In genomic region chr11:74020537-74020936, GRCh38 we compare ENCODE assay signal across 12 cellular contexts. TPM values are rescaled to one million over a fixed set of nuclear protein-coding genes. Genes with fewer than 3 reads are reported as not detected.
A peak's percentile ranks its signal among the peaks of the same experiment; 100 is the strongest.
DNase-seq lines count a peak whose midpoint lies in the region; ATAC-seq and TF ChIP-seq lines count a peak whose summit lies in the region.
"Had no signal": no experiment of that assay in that cellular context is flagged by ENCODE, and none has a peak within 500 bp of the region (broad histone marks: within the 10 kb centered on the region; RNA-seq: fewer than 3 reads in every experiment).

No MANE protein-coding gene starts in this region.

- peaks cover 24% of the 10 kb centered on the region for H3K4me1 Mint-ChIP-seq in T-helper 17 cell

- no peak for TF ChIP-seq CTCF in stomach (IDR thresholded peaks at IDR 0.05)

- peaks cover 34 to 58% (median 44%) of the 10 kb centered on the region in 4 donors for H3K4me1 ChIP-seq in stomach

- peaks cover 0 to 30% (median 11%) of the 10 kb centered on the region in 4 donors for H3K36me3 ChIP-seq in stomach
- H3K36me3 ChIP-seq: ovary, SJSA1 had no signal

- peak; percentile 59 for ATAC-seq in GM19397 (IDR thresholded peaks at IDR 0.05; ENCODE audit: unreplicated experiment)
- peak; percentile 57 for ATAC-seq in HG03060 (IDR thresholded peaks at IDR 0.05; ENCODE audit: low read depth, unreplicated experiment)
- ATAC-seq in T-helper 17 cell, result peak; percentile 19
- ATAC-seq in GM18870 (IDR thresholded peaks at IDR 0.05; ENCODE audit: unreplicated experiment), result no peak

- TF ChIP-seq EP300 in stomach (IDR thresholded peaks at IDR 0.05), result no peak

- H3K9me3 ChIP-seq in T-helper 17 cell (ENCODE audit: control insufficient read depth, low read length, poor library complexity, severe bottlenecking), result peaks cover 3% of the 10 kb centered on the region
- no peaks in the 10 kb centered on the region for H3K9me3 ChIP-seq in stomach
- H3K9me3 ChIP-seq: esophagus squamous epithelium, ovary, SJSA1 had no signal

- DNase-seq in T-helper 17 cell (no peak), stomach (no peak), HuH-7 (ENCODE audit: low spot score) (no peak)
- no peak for DNase-seq in central memory CD4-positive, alpha-beta T cell
- DNase-seq: esophagus squamous epithelium, islet precursor cell, NCI-H187, ovary had no signal

- H3K27me3 ChIP-seq in stomach, result no peaks in the 10 kb centered on the region
- H3K27me3 ChIP-seq: esophagus squamous epithelium, ovary, SJSA1 had no signal

- peak overlapping the region in 4 of 5 donors; percentile 84 to 92 (median 90) for H3K27ac ChIP-seq in stomach
- H3K27ac ChIP-seq: ovary, SJSA1 had no signal

- no peaks in the 10 kb centered on the region for H3K27me3 Mint-ChIP-seq in T-helper 17 cell

- no peak overlapping the region for H3K4me3 Mint-ChIP-seq in T-helper 17 cell

- no peak overlapping the region for H3K4me3 ChIP-seq in stomach
- H3K4me3 ChIP-seq: esophagus squamous epithelium, ovary, SJSA1 had no signal

- intact Hi-C loops in stomach (cut with DNase I; ENCODE audit: low total_unique reads), result loop anchor here (10.0 kb wide), 1 partner anchor 46 kb away; no protein-coding TSS in a partner anchor

- H3K36me3 Mint-ChIP-seq in T-helper 17 cell (ENCODE audit: low read depth), result no peaks in the 10 kb centered on the region

- no peak for TF ChIP-seq POLR2A in stomach (IDR thresholded peaks at IDR 0.05)

- H3K27ac Mint-ChIP-seq in T-helper 17 cell, result no peak overlapping the region

- 76 to 86% (median 83%) methylated on average over 5 of the region's 5 CpGs for WGBS in stomach, 5 donors

RNA-seq across cellular contexts. Expression of gene UCP3, which starts 11.7 kb away (rescaled TPM):
- total RNA-seq in T-helper 17 cell, result 1 to 10 TPM; 5.5 to 6.0 TPM
- 10 to 100 TPM in 1 of 5 donors, 1 to 10 TPM in 1, under 1 TPM in 2, not detected in 1; under 0.01 to 28.0 (median 1.3) TPM for total RNA-seq in stomach
- polyA plus RNA-seq in stomach, result 1 to 10 TPM in 1 of 3 donors, under 1 TPM in 2; 0.19 to 1.4 (median 0.70) TPM

RNA-seq across cellular contexts. Expression of gene UCP2, which starts 37.9 kb away (rescaled TPM):
- total RNA-seq in T-helper 17 cell (100 to 1,000 TPM; 701 to 919 TPM), stomach (100 to 1,000 TPM in 1 of 5 donors, 10 to 100 TPM in 4; 15.2 to 111 (median 41.9) TPM)
- 10 to 100 TPM; 21.9 to 55.3 (median 49.3) TPM for polyA plus RNA-seq in stomach

Comparison
In these comparisons a context has a peak if more than half of its experiments do, and no peak if none do; other contexts are left out.
1. RNA of gene UCP2, which starts 37.9 kb away (total RNA-seq): 701 to 919 TPM in T-helper 17 cell; 15.2 to 111 TPM in stomach; every median in the first group is over 4 times any median in the second.